1 cellular context compared by ENCODE assay signal in genomic region chrX:19990519-19991349, GRCh38.
TF ChIP-seq lines count a peak whose summit lies in the region.

TSS of gene BCLAF3 (minus strand) at chrX:19991061. CDS start at chrX:19970264, 20,797 bp downstream.

TF ChIP-seq in HCT116, 20 proteins besides CTCF, POLR2A, EP300 and RAD21 (continued from another document):
- no peak for TF ChIP-seq ZBTB33 (IDR thresholded peaks at IDR 0.05; ENCODE audit: extremely low read depth, insufficient replicate concordance, low read length)
- TF ChIP-seq TCF7L2 (IDR thresholded peaks at IDR 0.05; ENCODE audit: borderline replicate concordance, extremely low read depth, insufficient read depth, insufficient read length): no peak
- TF ChIP-seq REST (IDR thresholded peaks at IDR 0.05; ENCODE audit: low read depth): no peak
TF ChIP-seq in HCT116: peak in this region for 2.
